In genomic region chr10:14954934-14955333, GRCh38 we compare ENCODE assay signal across 1 cellular context.
TF ChIP-seq lines count a peak whose summit lies in the region.

No MANE protein-coding gene starts in this region.

TF ChIP-seq in SK-N-SH, 30 proteins besides CTCF, POLR2A, EP300 and RAD21 (continued from another document):
- TF ChIP-seq NFIC (IDR thresholded peaks at IDR 0.05; ENCODE audit: borderline replicate concordance) = no peak
- no peak for TF ChIP-seq CHD2 (IDR thresholded peaks at IDR 0.05; ENCODE audit: low read length, partially characterized antibody)
- no peak for TF ChIP-seq IRF3 (IDR thresholded peaks at IDR 0.05; ENCODE audit: low read depth, low read length)
- no peak for TF ChIP-seq JUND (IDR thresholded peaks at IDR 0.05)
- no peak for TF ChIP-seq REST (IDR thresholded peaks at IDR 0.05; ENCODE audit: low read depth, low read length)
- TF ChIP-seq FOXM1 (IDR thresholded peaks at IDR 0.05; ENCODE audit: low read depth) = no peak
